Comparison of ENCODE assay signal across 8 cellular contexts in the genomic region with DNA sequence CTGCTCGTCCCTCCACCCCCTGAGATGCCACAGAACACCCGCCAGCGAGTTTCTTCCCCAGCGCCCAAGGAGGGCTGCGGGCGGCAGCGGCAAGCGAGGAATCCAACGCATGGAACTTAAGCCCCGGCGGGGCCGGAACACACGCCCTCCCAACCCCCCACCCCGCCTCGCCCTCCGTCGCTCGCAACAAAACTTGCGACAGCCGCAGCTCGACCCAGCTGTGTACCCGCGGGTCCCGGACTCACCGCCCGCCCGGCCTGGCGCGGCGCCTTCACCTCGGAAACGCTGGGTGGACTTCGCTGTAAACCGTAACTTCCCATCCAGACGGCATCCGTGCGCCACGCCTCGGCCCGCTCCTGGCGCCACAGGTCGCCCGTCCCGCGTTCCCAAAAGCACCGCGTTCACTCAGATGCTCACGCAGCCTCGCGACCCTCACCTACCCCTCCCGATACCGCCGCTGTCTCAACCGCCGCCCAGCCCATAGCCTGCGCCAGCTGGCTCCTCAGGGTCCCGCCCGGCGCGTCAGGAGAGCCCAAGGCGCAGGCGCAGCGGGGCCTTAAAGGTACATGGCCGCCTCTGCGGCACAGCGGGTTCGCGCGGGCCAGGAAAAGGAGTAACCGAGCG. TPM values are rescaled to one million over a fixed set of nuclear protein-coding genes. Genes with fewer than 3 reads are reported as not detected.
DNase-seq lines count a peak whose midpoint lies in the region; ATAC-seq and TF ChIP-seq lines count a peak whose summit lies in the region.
"Not testable (repeated sequence)": the region's sequence is repeated elsewhere in the genome, so short reads cannot be mapped to it uniquely, and the experiment has no call there.

A gene with protein sequence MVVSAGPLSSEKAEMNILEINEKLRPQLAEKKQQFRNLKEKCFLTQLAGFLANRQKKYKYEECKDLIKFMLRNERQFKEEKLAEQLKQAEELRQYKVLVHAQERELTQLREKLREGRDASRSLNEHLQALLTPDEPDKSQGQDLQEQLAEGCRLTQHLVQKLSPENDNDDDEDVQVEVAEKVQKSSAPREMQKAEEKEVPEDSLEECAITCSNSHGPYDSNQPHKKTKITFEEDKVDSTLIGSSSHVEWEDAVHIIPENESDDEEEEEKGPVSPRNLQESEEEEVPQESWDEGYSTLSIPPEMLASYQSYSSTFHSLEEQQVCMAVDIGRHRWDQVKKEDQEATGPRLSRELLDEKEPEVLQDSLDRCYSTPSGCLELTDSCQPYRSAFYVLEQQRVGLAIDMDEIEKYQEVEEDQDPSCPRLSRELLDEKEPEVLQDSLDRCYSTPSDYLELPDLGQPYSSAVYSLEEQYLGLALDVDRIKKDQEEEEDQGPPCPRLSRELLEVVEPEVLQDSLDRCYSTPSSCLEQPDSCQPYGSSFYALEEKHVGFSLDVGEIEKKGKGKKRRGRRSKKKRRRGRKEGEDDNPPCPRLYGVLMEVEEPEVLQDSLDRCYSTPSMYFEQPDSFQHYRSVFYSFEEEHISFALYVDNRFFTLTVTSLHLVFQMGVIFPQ (minus strand): TSS at position 534 of the 624 bp plus-strand sequence. CDS start 21,666 bp downstream, outside the sequence.

- peak; percentile 87 for ATAC-seq in GM19468 (IDR thresholded peaks at IDR 0.05; ENCODE audit: extremely low read depth, unreplicated experiment)
- ATAC-seq in HG03469 (IDR thresholded peaks at IDR 0.05; ENCODE audit: unreplicated experiment): peak; percentile 90
- ATAC-seq in memory B cell (ENCODE audit: low read depth): peak; percentile 93

- not testable (repeated sequence) for H3K27ac ChIP-seq in BLaER1; endodermal cell (ENCODE audit: low read depth, low read length)

- not testable (repeated sequence) for H3K27me3 ChIP-seq in BLaER1; endodermal cell (ENCODE audit: control insufficient read depth, insufficient read depth, low read length, poor library complexity, severe bottlenecking)

- not testable (repeated sequence) for TF ChIP-seq CTCF in endodermal cell (conservative IDR thresholded peaks at IDR 0.05)

- not testable (repeated sequence) for H3K27me3 Mint-ChIP-seq in endodermal cell (ENCODE audit: insufficient read depth); memory B cell

- H3K4me3 Mint-ChIP-seq in endodermal cell (peak within 1 kb of the TSS; percentile 89), memory B cell (peak within 1 kb of the TSS; percentile 97)

- not testable (repeated sequence) for H3K9me3 ChIP-seq in BLaER1; endodermal cell (ENCODE audit: control insufficient read depth, low read length)

- H3K27ac Mint-ChIP-seq in endodermal cell (peak within 1 kb of the TSS; percentile 94), memory B cell (peak within 1 kb of the TSS; percentile 91)

- H3K36me3 Mint-ChIP-seq in endodermal cell (ENCODE audit: low read depth); memory B cell: not testable (repeated sequence)

- not testable (repeated sequence) for H3K4me1 Mint-ChIP-seq in endodermal cell, memory B cell

- peak within 1 kb of the TSS; percentile 63 for H3K4me2 ChIP-seq in BLaER1

- DNase-seq in OCI-M1 (lab: John Stamatoyannopoulos, UW) (peak; percentile 52), activated T-cell treated with anti-CD3 and anti-CD28 coated beads for 48 hours (ENCODE audit: low read depth) (peak; percentile 70), endodermal cell (peak; percentile 87), memory B cell (ENCODE audit: low spot score in 2 of 2) (peak; percentile 56 to 70)
- DNase-seq in stimulated activated CD4-positive, alpha-beta T cell treated with anti-CD3 and anti-CD28 coated beads, Interleukin-4, amount 100 ng/mL, for 24 hours: peak; percentile 72

- H3K36me3 ChIP-seq in BLaER1; endodermal cell (ENCODE audit: control insufficient read depth, insufficient read depth, low read length): not testable (repeated sequence)

- H4K20me1 ChIP-seq in BLaER1: not testable (repeated sequence)

- H3K9me3 Mint-ChIP-seq in endodermal cell, memory B cell: not testable (repeated sequence)

- not testable (repeated sequence) for H3K4me1 ChIP-seq in BLaER1; endodermal cell (ENCODE audit: control insufficient read depth, insufficient read depth, low read length)

- H3K4me3 ChIP-seq in BLaER1 (peak within 1 kb of the TSS; percentile 69), endodermal cell (ENCODE audit: low read length) (peak within 1 kb of the TSS; percentile 74)

- H3K9ac ChIP-seq in BLaER1: not testable (repeated sequence)
- peak within 1 kb of the TSS; percentile 20 for H3K9ac ChIP-seq in endodermal cell (ENCODE audit: extremely low read depth, low read length, poor library complexity, severe bottlenecking)

- 0% methylated on average over 35 of the region's 71 CpGs; no CpG with 5 or more reads in 1 of the 2 experiments for WGBS in endodermal cell (ENCODE audit: insufficient coverage in 1 of 2, insufficient read length in 1 of 2), 2 experiments

RNA-seq across cellular contexts. Expression of the gene that starts here (rescaled TPM):
- total RNA-seq in endodermal cell: 10 to 100 TPM; 60.2 to 98.0 TPM
- 42.5 TPM for polyA plus RNA-seq in endodermal cell (2013, experiment 1 of 2)
- 46.4 TPM for polyA plus RNA-seq in endodermal cell (2013, experiment 2 of 2)
